32 cellular contexts compared by ENCODE assay signal in the genomic region with DNA sequence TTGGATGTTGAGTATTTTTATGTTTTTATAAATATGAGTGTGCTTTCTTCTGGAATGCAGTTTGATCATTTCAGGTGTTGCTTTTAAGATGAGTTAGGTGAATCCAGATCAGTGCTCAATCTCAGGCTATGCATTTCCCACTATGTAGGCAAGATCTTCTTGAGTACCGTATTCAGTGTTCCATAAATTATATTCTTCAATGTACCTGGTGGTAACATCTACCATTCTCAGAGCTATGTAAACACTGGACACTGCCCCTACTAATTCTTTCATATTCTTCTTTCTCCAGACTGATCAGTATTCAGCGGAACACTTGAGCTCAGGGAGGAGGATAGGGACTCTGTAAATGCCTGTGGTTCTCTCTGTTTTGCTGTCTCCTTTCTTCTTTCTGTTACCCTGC. TPM values are rescaled to one million over a fixed set of nuclear protein-coding genes. Genes with fewer than 3 reads are reported as not detected.
"Had no signal": no experiment of that assay in that cellular context is flagged by ENCODE, and none has a peak within 500 bp of the region (broad histone marks: within the 10 kb centered on the region; RNA-seq: fewer than 3 reads in every experiment).

No MANE protein-coding gene starts in this region.

- H3K4me3 ChIP-seq: ascending aorta, cardiac muscle cell, colonic mucosa had no signal

- H3K36me3 ChIP-seq: ascending aorta, cardiac muscle cell, colonic mucosa had no signal

- DNase-seq: activated B cell treated with CpG ODN at 0.5 μM for 24 hours; activated CD4-positive, alpha-beta memory T cell treated with anti-CD3 and anti-CD28 coated beads for 36 hours; activated CD4-positive, alpha-beta T cell treated with anti-CD3 and anti-CD28 coated beads for 4 hours; activated CD4-positive, alpha-beta T cell treated with anti-CD3 and anti-CD28 coated beads, Interleukin-2, amount 10 ng/mL, durations not matched to agents 24 days and 14 days; activated CD4-positive, alpha-beta T cell treated with anti-CD3 and anti-CD28 coated beads, Interleukin-2, amount 50 U/mL, for 1 hour; activated CD4-positive, alpha-beta T cell treated with anti-CD3 and anti-CD28 coated beads, Interleukin-2, amount 50 U/mL, for 4 hours; activated CD4-positive, CD25-positive, alpha-beta regulatory T cell treated with anti-CD3 and anti-CD28 coated beads, Interleukin-2, amount 50 U/mL, for 72 hours; activated CD8-positive, alpha-beta memory T cell treated with anti-CD3 and anti-CD28 coated beads, Interleukin-2, amount 50 U/mL, for 48 hours; activated CD8-positive, alpha-beta T cell treated with anti-CD3 and anti-CD28 coated beads for 36 hours; activated effector memory CD4-positive, alpha-beta T cell treated with Interleukin-2 at 50 U/mL for 16 hours; activated gamma-delta T cell; activated naive CD4-positive, alpha-beta T cell treated with anti-CD3 and anti-CD28 coated beads, Interleukin-2, amount 10 ng/mL, durations not matched to agents 7 days and 5 days; activated naive CD4-positive, alpha-beta T cell treated with Interleukin-2 at 50 U/mL for 16 hours; activated naive CD8-positive, alpha-beta T cell treated with anti-CD3 and anti-CD28 coated beads, Interleukin-2, amount 10 ng/mL, durations not matched to agents 7 days and 5 days; activated naive CD8-positive, alpha-beta T cell treated with anti-CD3 and anti-CD28 coated beads, Interleukin-2, amount 50 U/mL, for 24 hours; activated T-cell treated with anti-CD3 and anti-CD28 coated beads, Interleukin-2, amount 50 U/mL, for 24 hours; activated T-cell treated with anti-CD3 and anti-CD28 coated beads, Interleukin-2, amount 50 U/mL, for 48 hours; amygdala; anterior cingulate cortex; caudate nucleus; cerebellar nuclear complex; colonic mucosa; T-helper 2 cell; T-helper 9 cell had no signal

- H3K27me3 ChIP-seq: ascending aorta, cardiac muscle cell, colonic mucosa had no signal

- H3K27ac ChIP-seq: ascending aorta, cardiac muscle cell, colonic mucosa, VCaP had no signal

- H3K9me3 ChIP-seq: colonic mucosa had no signal

- H3K4me1 ChIP-seq: ascending aorta, colonic mucosa had no signal

- ATAC-seq: activated CD8-positive, alpha-beta T cell treated with anti-CD3 and anti-CD28 coated beads for 36 hours; activated naive CD8-positive, alpha-beta T cell treated with anti-CD3 and anti-CD28 coated beads, Interleukin-2, amount 50 U/mL, for 24 hours had no signal

- FAIRE-seq: bronchial epithelial cell, TTC549 had no signal

RNA-seq across cellular contexts. Expression of a gene that starts 25.5 kb away (rescaled TPM):
- total RNA-seq: activated B cell treated with CpG ODN at 0.5 μM for 24 hours; activated CD4-positive, alpha-beta memory T cell treated with anti-CD3 and anti-CD28 coated beads for 36 hours; activated CD4-positive, alpha-beta T cell treated with anti-CD3 and anti-CD28 coated beads, Interleukin-2, amount 10 ng/mL, durations not matched to agents 24 days and 14 days; activated CD8-positive, alpha-beta memory T cell treated with anti-CD3 and anti-CD28 coated beads for 36 hours; activated CD8-positive, alpha-beta T cell treated with anti-CD3 and anti-CD28 coated beads for 36 hours; activated naive CD8-positive, alpha-beta T cell treated with anti-CD3 and anti-CD28 coated beads, Interleukin-2, amount 10 ng/mL, durations not matched to agents 7 days and 5 days; activated T-helper 2 cell treated with anti-CD3 and anti-CD28 coated beads, Interferon-gamma antibody, Interleukin-2, Interleukin-4, amounts not matched to agents 10 μg/mL and 5 μg/mL and 100 μg/mL, durations not matched to agents 14 hours and 24 hours and 36 hours; bronchial epithelial cell; chondrocyte; colonic mucosa had no signal
- polyA plus RNA-seq: cardiac muscle cell had no signal
